In the genomic region with DNA sequence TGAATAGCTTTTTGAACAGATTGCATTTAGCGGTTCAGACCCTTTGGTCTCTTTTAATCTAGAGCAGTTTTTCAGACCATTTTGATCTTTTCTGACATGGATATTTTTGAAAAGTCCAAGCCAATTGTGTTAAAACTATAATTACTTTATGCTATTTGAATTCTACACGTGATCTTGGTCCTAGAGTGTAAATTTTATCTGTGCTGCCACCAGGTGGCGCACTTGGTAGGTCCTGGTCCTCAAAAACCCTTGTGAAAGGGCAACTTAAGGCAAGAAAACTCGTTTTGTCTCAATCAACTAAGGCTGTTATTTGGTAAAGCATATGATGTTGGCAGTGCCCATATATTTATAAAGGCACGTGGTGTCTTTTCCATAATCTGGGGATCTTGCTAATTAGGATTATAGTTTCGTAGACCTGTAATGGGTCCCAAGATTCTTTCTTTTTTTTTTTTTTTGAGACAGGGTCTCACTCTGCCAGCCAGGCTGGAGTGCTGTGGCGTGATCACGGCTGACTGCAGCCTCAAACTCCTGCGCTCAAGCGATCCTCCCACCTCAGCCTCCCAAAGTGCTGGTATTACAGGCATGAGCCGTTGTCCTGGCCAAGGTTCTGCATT, we compare ENCODE assay signal across 8 cellular contexts.
A peak's percentile ranks its signal among the peaks of the same experiment; 100 is the strongest.
DNase-seq lines count a peak whose midpoint lies in the region; ATAC-seq and TF ChIP-seq lines count a peak whose summit lies in the region.

No MANE protein-coding gene starts in this region.

- no peak for TF ChIP-seq POLR2A in NB4 (IDR thresholded peaks at IDR 0.05; ENCODE audit: extremely low read depth, insufficient read length)

- H3K4me3 ChIP-seq in NB4 (ENCODE audit: low read depth, low read length) (no peak overlapping the region), astrocyte of the spinal cord (ENCODE audit: low read depth, low read length) (no peak overlapping the region)

- ATAC-seq in HG02759 (IDR thresholded peaks at IDR 0.05; ENCODE audit: unreplicated experiment) (no peak), GM21825 (IDR thresholded peaks at IDR 0.05; ENCODE audit: unreplicated experiment) (no peak)

- DNase-seq in GM10266 (ENCODE audit: extremely low spot score) (peak; percentile 69), NB4 (ENCODE audit: low read depth) (peak; percentile 80), T-helper 9 cell (peak; percentile 62), astrocyte of the spinal cord (ENCODE audit: low read depth, low spot score) (peak; percentile 66), inferior parietal cortex (ENCODE audit: extremely low spot score) (peak; percentile 78)
- DNase-seq in stimulated activated CD4-positive, alpha-beta T cell treated with anti-CD3 and anti-CD28 coated beads, Interleukin-15, amount 100 ng/mL, for 48 hours (ENCODE audit: low read depth in 2 of 2) = peak; percentile 24 to 44

- in situ Hi-C loops in astrocyte of the spinal cord (cut with HindIII; ENCODE audit: low sequenced_read_pairs) = no loop called here

- TF ChIP-seq CTCF in GM10266 (IDR thresholded peaks at IDR 0.05; ENCODE audit: control insufficient read depth, insufficient read depth, low read depth, missing control alignments) (peak; percentile 86), NB4 (IDR thresholded peaks at IDR 0.05; ENCODE audit: low read depth, low read length) (peak; percentile 68), astrocyte of the spinal cord (IDR thresholded peaks at IDR 0.05; ENCODE audit: low read depth, low read length) (peak; percentile 80)
